20 cellular contexts compared by ENCODE assay signal in the genomic region with DNA sequence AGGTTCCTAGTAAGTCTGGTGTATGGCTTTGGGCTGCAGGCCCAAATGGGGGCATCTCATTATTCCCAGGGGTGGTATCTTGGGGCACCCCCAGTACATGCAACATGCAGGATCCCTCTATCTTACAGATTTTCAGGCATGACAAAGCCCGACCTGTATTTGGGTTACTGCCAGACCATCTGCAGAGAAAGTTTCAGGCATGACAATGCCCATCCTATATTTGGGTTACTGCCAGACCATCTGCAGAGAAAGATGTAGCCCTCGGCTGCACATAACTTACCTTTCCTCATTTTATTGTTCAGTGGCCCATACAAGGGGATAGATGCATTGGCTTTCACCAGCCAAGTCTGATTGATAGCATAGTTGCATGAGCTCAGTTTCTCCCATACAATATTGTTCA.
DNase-seq lines count a peak whose midpoint lies in the region; ATAC-seq, FAIRE-seq and TF ChIP-seq lines count a peak whose summit lies in the region.
"Had no signal": no experiment of that assay in that cellular context is flagged by ENCODE, and none has a peak within 500 bp of the region (broad histone marks: within the 10 kb centered on the region; RNA-seq: fewer than 3 reads in every experiment).

No MANE protein-coding gene starts in this region.

- intact Hi-C loops in pancreas (cut with DNase I): no loop called here

- no peaks in the 10 kb centered on the region for H3K9me3 ChIP-seq in RWPE2 (ENCODE audit: severe bottlenecking)
- no peaks in the 10 kb centered on the region for H3K9me3 ChIP-seq in pancreas

- peak overlapping the region; percentile 76 for H3K27ac ChIP-seq in RWPE2 (ENCODE audit: poor library complexity, severe bottlenecking)
- H3K27ac ChIP-seq in epithelial cell of prostate: peak overlapping the region; percentile 60
- H3K27ac ChIP-seq in pancreas: no peak overlapping the region
- H3K27ac ChIP-seq: 22Rv1, A549, C4-2B had no signal

- no peak for FAIRE-seq in pancreas (lab: Jason Lieb, UNC)
- no peak for FAIRE-seq in RCC 7860 (lab: Jason Lieb, UNC)
- FAIRE-seq: A549, D721Med, G401.6, GM12891, HTR-8/SVneo had no signal

- H3K4me3 ChIP-seq in RWPE2 (ENCODE audit: severe bottlenecking): no peak overlapping the region
- no peak overlapping the region for H3K4me3 ChIP-seq in pancreas
- H3K4me3 ChIP-seq: A549 had no signal

- DNase-seq in NCI-H2171 treated with DMSO at 0.1 percent for 48 hours (lab: John Stamatoyannopoulos, UW) (peak; percentile 25), NCI-H2171 (lab: John Stamatoyannopoulos, UW) (no peak), RWPE2 (ENCODE audit: low spot score) (no peak), epithelial cell of prostate (ENCODE audit: low read depth, low spot score) (no peak), pancreas (no peak), RCC 7860 (ENCODE audit: low spot score) (no peak)
- no peak for DNase-seq in NK-92 treated with Interleukin-12 subunit alpha and Interleukin-12 subunit beta, amount 100 ng/mL, for 24 hours (lab: John Stamatoyannopoulos, UW)
- DNase-seq: AML-193; Caco-2; CD4-positive, alpha-beta T cell; GOT3; H9; IMR-90 had no signal

- H3K4me1 ChIP-seq in RWPE2 (ENCODE audit: insufficient read depth, poor library complexity, severe bottlenecking) (peaks cover 29% of the 10 kb centered on the region), pancreas (no peaks in the 10 kb centered on the region)
- H3K4me1 ChIP-seq: A549, Caco-2 had no signal

- TF ChIP-seq CTCF in RWPE2 (IDR thresholded peaks at IDR 0.05; ENCODE audit: poor library complexity, severe bottlenecking) (no peak), pancreas (IDR thresholded peaks at IDR 0.05) (no peak)

- 78 to 92% methylated on average over 2 of the region's 2 CpGs for WGBS in pancreas, 2 donors

- ATAC-seq in RWPE2 (ENCODE audit: low read depth): peak; percentile 32
- ATAC-seq in pancreas: no peak
- ATAC-seq: A549 had no signal

- H3K27me3 ChIP-seq in RWPE2 (ENCODE audit: insufficient read depth, poor library complexity, severe bottlenecking): no peaks in the 10 kb centered on the region
- no peaks in the 10 kb centered on the region for H3K27me3 ChIP-seq in pancreas

- H3K36me3 ChIP-seq in RWPE2 (ENCODE audit: low read depth) (no peaks in the 10 kb centered on the region), pancreas (no peaks in the 10 kb centered on the region)

Comparison
In these comparisons a context has a peak if more than half of its experiments do, and no peak if none do; other contexts are left out.
1. H3K27ac ChIP-seq: peak in RWPE2 (single experiment) and epithelial cell of prostate (single experiment); none in pancreas (0 of 4).